8 cellular contexts compared by ENCODE assay signal in genomic region chr11:65859134-65859811, GRCh38. TPM values are rescaled to one million over a fixed set of nuclear protein-coding genes. Genes with fewer than 3 reads are reported as not detected.
DNase-seq lines count a peak whose midpoint lies in the region; TF ChIP-seq lines count a peak whose summit lies in the region.

No MANE protein-coding gene starts in this region.

- H3K27me3 ChIP-seq in HAP-1 (ENCODE audit: low read depth), result no peaks in the 10 kb centered on the region
- no peaks in the 10 kb centered on the region for H3K27me3 ChIP-seq in MG63

- peak overlapping the region; percentile 88 for H3K9ac ChIP-seq in ES-I3 (ENCODE audit: low read depth, low read length)

- H3K9me3 ChIP-seq in ES-I3 (ENCODE audit: control insufficient read depth, insufficient read depth, low read length), result no peaks in the 10 kb centered on the region
- H3K9me3 ChIP-seq in HAP-1, result no peaks in the 10 kb centered on the region
- H3K9me3 ChIP-seq in MG63, result no peaks in the 10 kb centered on the region

- peak; percentile 97 to 99 for DNase-seq in HAP-1 (ENCODE audit: low spot score in 2 of 2)
- DNase-seq in MG63, result peak; percentile 99
- DNase-seq in SHP77 (lab: John Stamatoyannopoulos, UW), result peak; percentile 96 to 98
- peak; percentile 96 for DNase-seq in activated gamma-delta T cell (lab: John Stamatoyannopoulos, UW)
- peak; percentile 98 for DNase-seq in fibroblast of the conjunctiva (ENCODE audit: low read depth)
- peak; percentile 99 for DNase-seq in nephron progenitor cell

- H3K27ac Mint-ChIP-seq in nephron progenitor cell, result peak overlapping the region; percentile 100
- peak overlapping the region; percentile 96 for H3K27ac Mint-ChIP-seq in stimulated activated naive CD8-positive, alpha-beta T cell treated with anti-CD3 and anti-CD28 coated beads, Interleukin-15, Interleukin-2, amounts not matched to agents 100 ng/mL and 50 ng/mL, for 24 hours

- no peak for TF ChIP-seq CTCF in nephron progenitor cell (IDR thresholded peaks at IDR 0.05)

- peak overlapping the region; percentile 87 for H3K4me3 Mint-ChIP-seq in nephron progenitor cell
- H3K4me3 Mint-ChIP-seq in stimulated activated naive CD8-positive, alpha-beta T cell treated with anti-CD3 and anti-CD28 coated beads, Interleukin-15, Interleukin-2, amounts not matched to agents 100 ng/mL and 50 ng/mL, for 24 hours, result peak overlapping the region; percentile 95

- peaks cover 17% of the 10 kb centered on the region for H3K36me3 ChIP-seq in ES-I3 (ENCODE audit: insufficient read depth, low read length)
- H3K36me3 ChIP-seq in HAP-1 (replicated peaks), result peaks cover 62% of the 10 kb centered on the region
- H3K36me3 ChIP-seq in MG63, result peaks cover 64% of the 10 kb centered on the region

- in situ Hi-C loops in HAP-1 (cut with MboI; ENCODE audit: low sequenced_read_pairs), result no loop called here

- H3K36me3 Mint-ChIP-seq in nephron progenitor cell (ENCODE audit: low read depth), result peaks cover 32% of the 10 kb centered on the region
- H3K36me3 Mint-ChIP-seq in stimulated activated naive CD8-positive, alpha-beta T cell treated with anti-CD3 and anti-CD28 coated beads, Interleukin-15, Interleukin-2, amounts not matched to agents 100 ng/mL and 50 ng/mL, for 24 hours (ENCODE audit: low read depth), result peaks cover 52% of the 10 kb centered on the region

- no peaks in the 10 kb centered on the region for H3K9me3 Mint-ChIP-seq in nephron progenitor cell
- no peaks in the 10 kb centered on the region for H3K9me3 Mint-ChIP-seq in stimulated activated naive CD8-positive, alpha-beta T cell treated with anti-CD3 and anti-CD28 coated beads, Interleukin-15, Interleukin-2, amounts not matched to agents 100 ng/mL and 50 ng/mL, for 24 hours

- peaks cover 11% of the 10 kb centered on the region for H3K27me3 Mint-ChIP-seq in nephron progenitor cell (ENCODE audit: low read depth, poor library complexity)
- no peaks in the 10 kb centered on the region for H3K27me3 Mint-ChIP-seq in stimulated activated naive CD8-positive, alpha-beta T cell treated with anti-CD3 and anti-CD28 coated beads, Interleukin-15, Interleukin-2, amounts not matched to agents 100 ng/mL and 50 ng/mL, for 24 hours

- peaks cover 56% of the 10 kb centered on the region for H3K4me1 Mint-ChIP-seq in nephron progenitor cell
- H3K4me1 Mint-ChIP-seq in stimulated activated naive CD8-positive, alpha-beta T cell treated with anti-CD3 and anti-CD28 coated beads, Interleukin-15, Interleukin-2, amounts not matched to agents 100 ng/mL and 50 ng/mL, for 24 hours (ENCODE audit: low read depth), result peaks cover 52% of the 10 kb centered on the region

- peak overlapping the region; percentile 96 for H3K4me3 ChIP-seq in HAP-1
- H3K4me3 ChIP-seq in MG63, result peak overlapping the region; percentile 90

- H3K4me1 ChIP-seq in ES-I3 (ENCODE audit: insufficient read depth, low read length), result no peaks in the 10 kb centered on the region; the same call in 1 of the 2 replicates
- peaks cover 9% of the 10 kb centered on the region; the same call in 1 of the 2 replicates for H3K4me1 ChIP-seq in HAP-1

RNA-seq across cellular contexts. Expression of gene MUS81, which starts 1.0 kb away (rescaled TPM):
- 25.3 and 45.3 TPM in 2 replicates for total RNA-seq in MG63 (2014; rRNA removed; shearing (Covaris generic); ENCODE audit: low replicate concordance)

RNA-seq across cellular contexts. Expression of gene CFL1, which starts 1.3 kb away (rescaled TPM):
- 1,413 and 1,905 TPM in 2 replicates for total RNA-seq in MG63 (2014; rRNA removed; shearing (Covaris generic); ENCODE audit: low replicate concordance)

RNA-seq across cellular contexts. Expression of gene EFEMP2, which starts 13.3 kb away (rescaled TPM):
- 29.0 and 43.2 TPM in 2 replicates for total RNA-seq in MG63 (2014; rRNA removed; shearing (Covaris generic); ENCODE audit: low replicate concordance)

RNA-seq across cellular contexts. Expression of gene CTSW, which starts 20.4 kb away (rescaled TPM):
- not detected in 2 replicates for total RNA-seq in MG63 (2014; rRNA removed; shearing (Covaris generic); ENCODE audit: low replicate concordance)

RNA-seq across cellular contexts. Expression of gene SNX32, which starts 25.5 kb away (rescaled TPM):
- 0.43 TPM in 1 of 2 replicates, not detected in the other for total RNA-seq in MG63 (2014; rRNA removed; shearing (Covaris generic); ENCODE audit: low replicate concordance)

Comparison
In these comparisons a context has a peak if more than half of its experiments do, and no peak if none do; other contexts are left out.
1. Peak in every context shown above with its lines: DNase-seq and H3K4me3 ChIP-seq.